20 cellular contexts compared by ENCODE assay signal in the genomic region with DNA sequence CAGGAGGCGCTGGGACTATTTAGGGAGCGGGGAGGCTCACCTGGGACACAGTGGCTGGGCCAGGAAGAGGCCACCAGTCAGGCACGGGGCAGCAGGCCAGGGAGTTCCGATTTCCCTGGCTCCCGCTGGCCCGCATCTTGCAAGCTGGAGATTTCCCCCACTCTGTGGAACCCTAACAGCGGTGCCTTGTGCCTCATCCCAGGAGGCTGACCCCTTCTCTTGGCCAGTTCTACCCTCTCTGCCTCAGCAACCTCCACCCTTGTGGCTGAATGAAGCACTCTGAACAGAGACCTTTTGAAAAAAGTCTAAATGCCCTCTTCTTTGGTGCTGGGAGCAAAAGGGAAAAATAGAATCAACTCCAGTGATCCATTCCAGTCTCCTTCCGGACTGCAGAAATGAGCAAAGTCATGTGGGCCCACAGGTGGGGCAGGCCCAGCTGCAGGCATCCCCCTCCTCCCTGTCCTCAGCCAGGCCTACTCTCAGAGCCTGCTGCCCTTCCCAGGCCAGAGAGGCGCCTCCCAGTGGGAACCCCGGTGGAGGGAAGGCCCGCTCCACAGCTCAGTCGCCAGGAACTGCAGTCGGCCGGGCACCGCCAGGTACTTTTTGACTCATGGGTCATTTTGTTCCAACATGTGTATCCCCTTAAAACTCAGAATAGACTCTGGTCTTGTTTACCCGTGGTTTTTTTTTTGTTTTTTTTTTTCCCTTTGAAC.
"Had no signal": no experiment of that assay in that cellular context is flagged by ENCODE, and none has a peak within 500 bp of the region (broad histone marks: within the 10 kb centered on the region; RNA-seq: fewer than 3 reads in every experiment).

No MANE protein-coding gene starts in this region.

- H3K36me3 Mint-ChIP-seq: activated naive CD4-positive, alpha-beta T cell treated with anti-CD3 and anti-CD28 coated beads, Interleukin-2, amount 10 ng/mL, durations not matched to agents 7 days and 5 days; naive thymus-derived CD4-positive, alpha-beta T cell had no signal

- H3K4me3 ChIP-seq: colonic mucosa, dorsolateral prefrontal cortex, esophagus squamous epithelium, gastrocnemius medialis, tibial nerve had no signal

- H3K27me3 Mint-ChIP-seq: activated CD4-positive, alpha-beta memory T cell treated with anti-CD3 and anti-CD28 coated beads, Interleukin-2, amount 10 ng/mL, durations not matched to agents 7 days and 5 days; activated naive CD4-positive, alpha-beta T cell treated with anti-CD3 and anti-CD28 coated beads, Interleukin-2, amount 10 ng/mL, durations not matched to agents 7 days and 5 days; effector memory CD8-positive, alpha-beta T cell; stimulated activated naive CD8-positive, alpha-beta T cell treated with anti-CD3 and anti-CD28 coated beads, Interleukin-15, Interleukin-2, amounts not matched to agents 100 ng/mL and 50 ng/mL, for 24 hours had no signal

- H3K4me3 Mint-ChIP-seq: activated CD4-positive, alpha-beta memory T cell treated with anti-CD3 and anti-CD28 coated beads, Interleukin-2, amount 10 ng/mL, durations not matched to agents 7 days and 5 days; activated naive CD4-positive, alpha-beta T cell treated with anti-CD3 and anti-CD28 coated beads, Interleukin-2, amount 10 ng/mL, durations not matched to agents 7 days and 5 days; effector memory CD8-positive, alpha-beta T cell; naive thymus-derived CD4-positive, alpha-beta T cell; neural crest cell; stimulated activated naive CD8-positive, alpha-beta T cell treated with anti-CD3 and anti-CD28 coated beads, Interleukin-15, Interleukin-2, amounts not matched to agents 100 ng/mL and 50 ng/mL, for 24 hours; T-helper 1 cell treated with Interleukin-12 subunit alpha and Interleukin-12 subunit beta and Interleukin-4 antibody, amounts not matched to agents 30 μg/mL and 1 μg/mL, for 36 hours had no signal

- H3K27me3 ChIP-seq: colonic mucosa, esophagus squamous epithelium, gastrocnemius medialis, tibial nerve had no signal

- H3K4me1 Mint-ChIP-seq: activated CD4-positive, alpha-beta memory T cell treated with anti-CD3 and anti-CD28 coated beads, Interleukin-2, amount 10 ng/mL, durations not matched to agents 7 days and 5 days; activated naive CD4-positive, alpha-beta T cell treated with anti-CD3 and anti-CD28 coated beads, Interleukin-2, amount 10 ng/mL, durations not matched to agents 7 days and 5 days; naive thymus-derived CD4-positive, alpha-beta T cell; neural crest cell had no signal

- ATAC-seq: effector memory CD8-positive, alpha-beta T cell; gastrocnemius medialis; left ventricle myocardium superior; naive thymus-derived CD4-positive, alpha-beta T cell had no signal

- DNase-seq: activated CD4-positive, alpha-beta memory T cell treated with anti-CD3 and anti-CD28 coated beads, Interleukin-2, amount 10 ng/mL, durations not matched to agents 7 days and 5 days; activated CD4-positive, alpha-beta T cell treated with anti-CD3 and anti-CD28 coated beads for 48 hours; activated CD4-positive, CD25-positive, alpha-beta regulatory T cell; activated effector memory CD4-positive, alpha-beta T cell treated with anti-CD3 and anti-CD28 coated beads, Interleukin-2, amount 50 U/mL, for 16 hours; activated naive CD4-positive, alpha-beta T cell treated with anti-CD3 and anti-CD28 coated beads, Interleukin-2, amount 10 ng/mL, durations not matched to agents 7 days and 5 days; amygdala; colonic mucosa; effector memory CD8-positive, alpha-beta T cell; esophagus squamous epithelium; gastrocnemius medialis; hypothalamus; left ventricle myocardium superior; mesendoderm; naive thymus-derived CD4-positive, alpha-beta T cell; stimulated activated CD4-positive, alpha-beta T cell treated with anti-CD3 and anti-CD28 coated beads, Interleukin-4, amount 100 ng/mL, for 4 hours had no signal

- H3K27ac Mint-ChIP-seq: activated CD4-positive, alpha-beta memory T cell treated with anti-CD3 and anti-CD28 coated beads, Interleukin-2, amount 10 ng/mL, durations not matched to agents 7 days and 5 days; activated naive CD4-positive, alpha-beta T cell treated with anti-CD3 and anti-CD28 coated beads, Interleukin-2, amount 10 ng/mL, durations not matched to agents 7 days and 5 days; effector memory CD8-positive, alpha-beta T cell; naive thymus-derived CD4-positive, alpha-beta T cell; stimulated activated naive CD8-positive, alpha-beta T cell treated with anti-CD3 and anti-CD28 coated beads, Interleukin-15, Interleukin-2, amounts not matched to agents 100 ng/mL and 50 ng/mL, for 24 hours; T-helper 1 cell treated with Interleukin-12 subunit alpha and Interleukin-12 subunit beta and Interleukin-4 antibody, amounts not matched to agents 30 μg/mL and 1 μg/mL, for 36 hours had no signal

- H3K36me3 ChIP-seq: colonic mucosa, esophagus squamous epithelium, gastrocnemius medialis, tibial nerve had no signal

- H3K27ac ChIP-seq: colonic mucosa, dorsolateral prefrontal cortex, esophagus squamous epithelium, gastrocnemius medialis, tibial nerve had no signal

- H3K9me3 ChIP-seq: colonic mucosa, gastrocnemius medialis had no signal

- H3K4me1 ChIP-seq: colonic mucosa, esophagus squamous epithelium, gastrocnemius medialis, tibial nerve had no signal
